In genomic region chr15:76056931-76057330, GRCh38 we compare ENCODE assay signal across 8 cellular contexts. TPM values are rescaled to one million over a fixed set of nuclear protein-coding genes. Genes with fewer than 3 reads are reported as not detected.
DNase-seq lines count a peak whose midpoint lies in the region; ATAC-seq and TF ChIP-seq lines count a peak whose summit lies in the region.

No MANE protein-coding gene starts in this region.

- peaks cover 17% of the 10 kb centered on the region for H3K27me3 ChIP-seq in hepatocyte
- H3K27me3 ChIP-seq in esophagus squamous epithelium, result peaks cover 0 to 62% (median 0%) of the 10 kb centered on the region in 4 donors
- H3K27me3 ChIP-seq in left ventricle myocardium inferior (ENCODE audit: low read depth), result peaks cover 87% of the 10 kb centered on the region

- no peaks in the 10 kb centered on the region for H4K20me1 ChIP-seq in hepatocyte (ENCODE audit: insufficient read depth, poor library complexity, severe bottlenecking)

- TF ChIP-seq CTCF in GM10266 (IDR thresholded peaks at IDR 0.05; ENCODE audit: control insufficient read depth, insufficient read depth, low read depth, missing control alignments) (no peak), hepatocyte (IDR thresholded peaks at IDR 0.05; ENCODE audit: poor library complexity) (no peak), esophagus squamous epithelium (IDR thresholded peaks at IDR 0.05) (no peak), left ventricle myocardium inferior (IDR thresholded peaks at IDR 0.05; ENCODE audit: borderline replicate concordance) (no peak)

- no peaks in the 10 kb centered on the region for H3K9me3 Mint-ChIP-seq in activated CD8-positive, alpha-beta memory T cell treated with anti-CD3 and anti-CD28 coated beads, Interleukin-2, amount 10 ng/mL, durations not matched to agents 7 days and 5 days (ENCODE audit: low read depth)

- intact Hi-C loops in esophagus squamous epithelium (cut with DNase I) (loop anchor here (5.0 kb wide), 2 partner anchors 80 to 95 kb away; no protein-coding TSS in a partner anchor), left ventricle myocardium inferior (cut with micrococcal nuclease) (loop anchor here (5.0 kb wide), 1 partner anchor 80 kb away; no protein-coding TSS in a partner anchor)

- no peak overlapping the region for H3K27ac ChIP-seq in hepatocyte
- H3K27ac ChIP-seq in esophagus squamous epithelium, result no peak overlapping the region
- H3K27ac ChIP-seq in left ventricle myocardium inferior (replicated peaks), result no peak overlapping the region

- no peaks in the 10 kb centered on the region for H3K9me3 ChIP-seq in hepatocyte (ENCODE audit: low read depth)
- H3K9me3 ChIP-seq in esophagus squamous epithelium, result no peaks in the 10 kb centered on the region
- H3K9me3 ChIP-seq in left ventricle myocardium inferior (replicated peaks), result no peaks in the 10 kb centered on the region

- H3K27me3 Mint-ChIP-seq in activated CD8-positive, alpha-beta memory T cell treated with anti-CD3 and anti-CD28 coated beads, Interleukin-2, amount 10 ng/mL, durations not matched to agents 7 days and 5 days, result peaks cover 62% of the 10 kb centered on the region

- H3K36me3 ChIP-seq in hepatocyte (replicated peaks; ENCODE audit: insufficient read depth, low read depth) (no peaks in the 10 kb centered on the region), esophagus squamous epithelium (no peaks in the 10 kb centered on the region), left ventricle myocardium inferior (no peaks in the 10 kb centered on the region)

- peak; percentile 61 for ATAC-seq in GM21529 (IDR thresholded peaks at IDR 0.05; ENCODE audit: unreplicated experiment)
- ATAC-seq in activated CD8-positive, alpha-beta memory T cell treated with anti-CD3 and anti-CD28 coated beads, Interleukin-2, amount 10 ng/mL, durations not matched to agents 7 days and 5 days, result no peak

- H3K4me3 ChIP-seq in hepatocyte, result no peak overlapping the region
- H3K4me3 ChIP-seq in esophagus squamous epithelium, result peak overlapping the region in 1 of 4 donors; percentile 52
- no peak overlapping the region for H3K4me3 ChIP-seq in left ventricle myocardium inferior

- 35% methylated on average over 3 of the region's 3 CpGs for WGBS in hepatocyte (ENCODE audit: low lambda C conversion rate, missing lambda C conversion rate)
- WGBS in esophagus squamous epithelium, 2 donors, result 3 to 8% methylated on average over 3 of the region's 3 CpGs

- peak; percentile 34 for DNase-seq in GM10266 (ENCODE audit: extremely low spot score)
- DNase-seq in LoVo (ENCODE audit: low spot score), result peak; percentile 20
- peak; percentile 32 for DNase-seq in hepatocyte (ENCODE audit: low spot score)
- DNase-seq in esophagus squamous epithelium (lab: John Stamatoyannopoulos, UW), result no peak
- no peak for DNase-seq in activated CD8-positive, alpha-beta memory T cell treated with anti-CD3 and anti-CD28 coated beads, Interleukin-2, amount 10 ng/mL, durations not matched to agents 7 days and 5 days
- no peak for DNase-seq in left ventricle myocardium inferior
- no peak for DNase-seq in NCI-H1105 treated with DMSO at 0.1 percent for 48 hours (lab: John Stamatoyannopoulos, UW)

- TF ChIP-seq POLR2A in esophagus squamous epithelium (IDR thresholded peaks at IDR 0.05), result no peak

- no peaks in the 10 kb centered on the region for H3K79me2 ChIP-seq in hepatocyte

- H3K9me2 ChIP-seq in hepatocyte (replicated peaks; ENCODE audit: insufficient read depth), result no peaks in the 10 kb centered on the region

- H3K4me3 Mint-ChIP-seq in activated CD8-positive, alpha-beta memory T cell treated with anti-CD3 and anti-CD28 coated beads, Interleukin-2, amount 10 ng/mL, durations not matched to agents 7 days and 5 days, result no peak overlapping the region

- peak overlapping the region; percentile 69 for H3K4me2 ChIP-seq in hepatocyte

- H3K4me1 ChIP-seq in hepatocyte (ENCODE audit: insufficient read depth) (no peaks in the 10 kb centered on the region), esophagus squamous epithelium (peaks cover 12 to 30% (median 18%) of the 10 kb centered on the region in 3 donors), left ventricle myocardium inferior (peaks cover 18% of the 10 kb centered on the region)

- H3K36me3 Mint-ChIP-seq in activated CD8-positive, alpha-beta memory T cell treated with anti-CD3 and anti-CD28 coated beads, Interleukin-2, amount 10 ng/mL, durations not matched to agents 7 days and 5 days, result no peaks in the 10 kb centered on the region

- CTCF ChIA-PET in activated CD8-positive, alpha-beta memory T cell treated with anti-CD3 and anti-CD28 coated beads, Interleukin-2, amount 10 ng/mL, durations not matched to agents 7 days and 5 days (lab: Charles Lee), result interaction anchor here (0.7 to 9.3 kb wide), 14 partner anchors 9 to 247 kb away, joined by 3 to 188 read pairs (median 4); no protein-coding TSS in a partner anchor

- no peak overlapping the region for H3K27ac Mint-ChIP-seq in activated CD8-positive, alpha-beta memory T cell treated with anti-CD3 and anti-CD28 coated beads, Interleukin-2, amount 10 ng/mL, durations not matched to agents 7 days and 5 days

- peaks cover 21% of the 10 kb centered on the region for H3K4me1 Mint-ChIP-seq in activated CD8-positive, alpha-beta memory T cell treated with anti-CD3 and anti-CD28 coated beads, Interleukin-2, amount 10 ng/mL, durations not matched to agents 7 days and 5 days

- H2AFZ ChIP-seq in hepatocyte, result no peak overlapping the region

RNA-seq across cellular contexts. Expression of gene TMEM266, which starts 2.9 kb away (rescaled TPM):
- total RNA-seq in hepatocyte, result 1.8 and 1.9 TPM in 2 replicates
- 0.39 and 0.77 TPM in 2 replicates for polyA plus RNA-seq in hepatocyte
- total RNA-seq in esophagus squamous epithelium, result under 1 TPM in 3 of 4 donors, not detected in 1; 0.19 to 0.79 (median 0.29) TPM
- not detected for total RNA-seq in activated CD8-positive, alpha-beta memory T cell treated with anti-CD3 and anti-CD28 coated beads, Interleukin-2, amount 10 ng/mL, durations not matched to agents 7 days and 5 days
- total RNA-seq in left ventricle myocardium inferior, result not detected

RNA-seq across cellular contexts. Expression of gene NRG4, which starts 44.7 kb away (rescaled TPM):
- total RNA-seq in hepatocyte, result 0.50 and 0.80 TPM in 2 replicates
- 0.90 and 1.5 TPM in 2 replicates for polyA plus RNA-seq in hepatocyte
- total RNA-seq in esophagus squamous epithelium, result 1 to 10 TPM in 2 of 4 donors, under 1 TPM in 2; 0.83 to 2.8 (median 1.4) TPM
- not detected for total RNA-seq in activated CD8-positive, alpha-beta memory T cell treated with anti-CD3 and anti-CD28 coated beads, Interleukin-2, amount 10 ng/mL, durations not matched to agents 7 days and 5 days
- total RNA-seq in left ventricle myocardium inferior, result not detected

Comparison
In these comparisons a context has a peak if more than half of its experiments do, and no peak if none do; other contexts are left out.
1. DNase-seq: peak in GM10266 (single experiment), LoVo (single experiment) and hepatocyte (single experiment); none in esophagus squamous epithelium (single experiment), activated CD8-positive, alpha-beta memory T cell treated with anti-CD3 and anti-CD28 coated beads, Interleukin-2, amount 10 ng/mL, durations not matched to agents 7 days and 5 days (single experiment), left ventricle myocardium inferior (single experiment) and NCI-H1105 treated with DMSO at 0.1 percent for 48 hours (single experiment).